Comparison of ENCODE assay signal across 26 cellular contexts in the genomic region with DNA sequence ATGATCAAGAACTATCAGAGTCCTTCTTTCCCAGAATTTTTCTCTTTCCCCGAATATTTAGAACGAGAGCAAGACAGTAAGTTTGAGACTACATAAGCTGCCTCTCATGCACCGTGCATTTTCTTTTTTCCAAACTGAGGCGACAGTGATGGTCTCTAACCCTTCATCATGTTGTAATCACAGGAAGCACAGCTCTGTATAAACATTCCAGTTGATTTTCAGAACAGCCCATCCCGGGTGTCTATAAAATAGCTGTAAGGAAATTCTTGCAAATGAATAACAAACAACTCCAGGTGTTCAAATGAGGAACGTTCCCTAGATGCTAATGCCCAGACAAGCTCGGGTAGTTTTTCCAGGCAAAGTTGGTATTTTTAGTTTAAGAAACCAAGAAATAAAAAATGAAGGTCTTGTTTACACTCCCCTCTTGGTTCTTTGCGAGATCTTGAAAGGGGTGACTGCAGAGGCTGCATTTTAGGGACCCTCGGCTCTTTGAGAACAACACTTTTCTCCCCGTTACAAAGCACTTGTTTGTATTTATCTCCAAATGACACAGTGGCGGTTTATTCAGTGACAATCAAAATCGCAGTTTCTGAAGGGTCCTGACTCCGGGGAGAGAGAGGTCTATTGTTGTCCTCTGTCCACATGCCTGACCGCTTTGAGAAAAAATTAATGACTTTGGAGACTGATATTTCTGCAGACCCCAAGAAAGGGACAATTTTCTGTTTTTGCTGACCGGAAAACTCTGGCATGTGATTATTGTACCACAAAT.
DNase-seq lines count a peak whose midpoint lies in the region; ATAC-seq, FAIRE-seq and TF ChIP-seq lines count a peak whose summit lies in the region.
"Had no signal": no experiment of that assay in that cellular context is flagged by ENCODE, and none has a peak within 500 bp of the region (broad histone marks: within the 10 kb centered on the region; RNA-seq: fewer than 3 reads in every experiment).

No MANE protein-coding gene starts in this region.

- TF ChIP-seq CTCF in A549 (IDR thresholded peaks at IDR 0.05) (no peak), dorsolateral prefrontal cortex (IDR thresholded peaks at IDR 0.05 in 54 of 56, conservative IDR thresholded peaks at IDR 0.05 in 2 of 56; ENCODE audit: low read depth in 1 of 56, partially characterized antibody in 56 of 56) (no peak)

- no peak overlapping the region for H2AK5ac ChIP-seq in neuronal stem cell (ENCODE audit: low read depth, low read length)

- no peak overlapping the region for H4K8ac ChIP-seq in neuronal stem cell (ENCODE audit: low read depth, low read length)

- H3K4ac ChIP-seq in neuronal stem cell (ENCODE audit: low read length) = no peak overlapping the region

- ATAC-seq in A549 = peak in 1 of 2 experiments; percentile 36; a peak in 3 of 6 replicates
- ATAC-seq in GM21528 (IDR thresholded peaks at IDR 0.05; ENCODE audit: low FRiP score, unreplicated experiment) = no peak
- ATAC-seq in GM21723 (IDR thresholded peaks at IDR 0.05; ENCODE audit: unreplicated experiment) = no peak
- ATAC-seq: GM12878 had no signal

- no peak overlapping the region for H4K91ac ChIP-seq in neuronal stem cell (ENCODE audit: low read depth, low read length, poor library complexity)

- H3K79me1 ChIP-seq in neuronal stem cell (ENCODE audit: low read depth, low read length) = no peaks in the 10 kb centered on the region

- H2BK5ac ChIP-seq in neuronal stem cell (ENCODE audit: low read length) = no peak overlapping the region

- H3K4me3 ChIP-seq in A549 (peak overlapping the region; percentile 30; the same call in 2 of the 3 replicates), MG63 (peak overlapping the region; percentile 20), dorsolateral prefrontal cortex (peak overlapping the region in 53 of 59 donors; percentile 1 to 56 (median 34)), neuronal stem cell (ENCODE audit: low read length in 2 of 2) (no peak overlapping the region)
- H3K4me3 ChIP-seq: GM12878, prostate gland had no signal

- H3K4me2 ChIP-seq in A549 = peak overlapping the region; percentile 89
- H3K4me2 ChIP-seq in neuronal stem cell (ENCODE audit: insufficient read depth, low read length, poor library complexity, severe bottlenecking) = no peak overlapping the region
- H3K4me2 ChIP-seq: KMS-11 had no signal

- H2BK120ac ChIP-seq in neuronal stem cell (ENCODE audit: low read depth, low read length) = no peak overlapping the region

- WGBS in A549 (ENCODE audit: missing lambda C conversion rate) = 14% methylated on average over 15 of the region's 15 CpGs
- WGBS in neuronal stem cell (ENCODE audit: extremely low coverage in 2 of 2, insufficient read length in 2 of 2, insufficient replicate concordance in 1 of 2), 2 donors = no CpG with 5 or more reads among the region's 15 CpGs

- H3K9me3 ChIP-seq in A549 (no peaks in the 10 kb centered on the region), MG63 (no peaks in the 10 kb centered on the region), neuronal stem cell (replicated peaks in 1 of 2; ENCODE audit: control insufficient read depth in 2 of 2, insufficient read depth in 1 of 2, low read depth in 1 of 2, low read length in 2 of 2) (no peaks in the 10 kb centered on the region)
- H3K9me3 ChIP-seq: esophagus squamous epithelium, prostate gland had no signal

- H3K36me3 ChIP-seq in MG63 = no peaks in the 10 kb centered on the region
- no peaks in the 10 kb centered on the region for H3K36me3 ChIP-seq in neuronal stem cell (replicated peaks in 1 of 2; ENCODE audit: control insufficient read depth in 2 of 2, insufficient read depth in 2 of 2, low read length in 2 of 2)
- H3K36me3 ChIP-seq: esophagus squamous epithelium, prostate gland had no signal

- H3K23ac ChIP-seq in neuronal stem cell (ENCODE audit: low read depth, low read length, poor library complexity) = no peak overlapping the region

- CTCF ChIA-PET in A549 (lab: Yijun Ruan, JAX) = interaction anchor here (1.1 kb wide), 1 partner anchor 14 kb away, joined by 3 read pairs; no protein-coding TSS in a partner anchor

- TF ChIP-seq RAD21 in A549 (conservative IDR thresholded peaks at IDR 0.05 in 1 of 2, IDR thresholded peaks at IDR 0.05 in 1 of 2) = no peak

- H2BK12ac ChIP-seq in neuronal stem cell (ENCODE audit: low read length) = no peak overlapping the region

- H3K9ac ChIP-seq in neuronal stem cell (ENCODE audit: low read depth, low read length, poor library complexity) = no peak overlapping the region
- H3K9ac ChIP-seq: KMS-11 had no signal

- no peak overlapping the region for H2BK15ac ChIP-seq in neuronal stem cell (ENCODE audit: low read length)

- FAIRE-seq in A549 (lab: Jason Lieb, UNC) = no peak
- FAIRE-seq: GM12878, RCC 7860, small intestine had no signal

- no peak overlapping the region for H3K18ac ChIP-seq in neuronal stem cell (ENCODE audit: low read length)

- no peaks in the 10 kb centered on the region for H3K27me3 ChIP-seq in MG63
- no peaks in the 10 kb centered on the region for H3K27me3 ChIP-seq in dorsolateral prefrontal cortex
- no peaks in the 10 kb centered on the region for H3K27me3 ChIP-seq in neuronal stem cell (ENCODE audit: control insufficient read depth in 3 of 3, insufficient read depth in 3 of 3, low read depth in 1 of 3, low read length in 3 of 3)

- H3K27ac ChIP-seq in A549 (peak overlapping the region; percentile 20 to 29; a peak in 4 of 6 replicates), dorsolateral prefrontal cortex (peak overlapping the region in 44 of 59 donors; percentile 1 to 88 (median 60)), neuronal stem cell (replicated peaks; ENCODE audit: low read length) (no peak overlapping the region)
- H3K27ac ChIP-seq: KMS-11, prostate gland had no signal

- POLR2A ChIA-PET in A549 (lab: Yijun Ruan, JAX) = no interaction called here

- TF ChIP-seq EP300 in A549 (IDR thresholded peaks at IDR 0.05) = no peak

- DNase-seq in A549 (ENCODE audit: low read depth in 1 of 2, low spot score in 1 of 2) = no peak
- no peak for DNase-seq in MG63
- no peak for DNase-seq in dorsolateral prefrontal cortex
- DNase-seq in neuronal stem cell (ENCODE audit: low spot score) = no peak
- no peak for DNase-seq in NCI-H2107 (lab: John Stamatoyannopoulos, UW)
- no peak for DNase-seq in NCI-H187 (lab: John Stamatoyannopoulos, UW)
- DNase-seq: activated CD4-positive, CD25-positive, alpha-beta regulatory T cell treated with anti-CD3 and anti-CD28 coated beads, Interleukin-2, amount 50 U/mL, for 72 hours; activated CD8-positive, alpha-beta memory T cell treated with anti-CD3 and anti-CD28 coated beads for 24 hours; activated naive CD4-positive, alpha-beta T cell treated with anti-CD3 and anti-CD28 coated beads, Interleukin-2, amount 50 U/mL, for 16 hours; activated T-cell treated with anti-CD3 and anti-CD28 coated beads, Interleukin-2, amount 50 U/mL, for 48 hours; aorta; effector CD8-positive, alpha-beta T cell; esophagus squamous epithelium; GOT3; MV-4-11; NCI-H1930; nephron progenitor cell; NK-92 treated with Interleukin-12 subunit alpha and Interleukin-12 subunit beta, amount 100 ng/mL, for 24 hours; small intestine; T-helper 9 cell had no signal

- H3K4me1 ChIP-seq in A549 (peaks cover 32% of the 10 kb centered on the region), neuronal stem cell (ENCODE audit: control insufficient read depth in 2 of 2, insufficient read depth in 1 of 2, low read depth in 1 of 2, low read length in 2 of 2) (peaks cover 0 to 13% of the 10 kb centered on the region in 2 donors)
- H3K4me1 ChIP-seq: prostate gland had no signal

- intact Hi-C loops in dorsolateral prefrontal cortex (cut with DNase I) = loop anchor here (2.0 to 5.0 kb wide), 3 partner anchors 34 to 99 kb away; partner anchors contain the start of gene NCK2 (in 1 of the 2)

- TF ChIP-seq POLR2A in A549 (IDR thresholded peaks at IDR 0.05; ENCODE audit: low read length) = no peak

- peak overlapping the region; percentile 38 for H2AFZ ChIP-seq in neuronal stem cell (ENCODE audit: low read length)

- no peak overlapping the region for H3K14ac ChIP-seq in neuronal stem cell (ENCODE audit: low read length)

TF ChIP-seq in A549, 52 proteins besides CTCF, POLR2A, EP300 and RAD21:
- TF ChIP-seq TFCP2L1 (CRISPR knock-in tag; IDR thresholded peaks at IDR 0.05) = no peak
- no peak for TF ChIP-seq ZFP36 (IDR thresholded peaks at IDR 0.05; ENCODE audit: borderline replicate concordance, partially characterized antibody)
- TF ChIP-seq CHD2 (IDR thresholded peaks at IDR 0.05; ENCODE audit: low read length, partially characterized antibody) = no peak
- no peak for TF ChIP-seq PHF8 (IDR thresholded peaks at IDR 0.05; ENCODE audit: borderline replicate concordance, low read depth)
- no peak for TF ChIP-seq POLR2AphosphoS2 (conservative IDR thresholded peaks at IDR 0.05; ENCODE audit: low read length)
- no peak for TF ChIP-seq ZNF302 (CRISPR knock-in tag; IDR thresholded peaks at IDR 0.05)
- no peak for TF ChIP-seq FOSL2 (IDR thresholded peaks at IDR 0.05)
- no peak for TF ChIP-seq FOSL2 (CRISPR knock-in tag; IDR thresholded peaks at IDR 0.05)
- no peak for TF ChIP-seq RFX5 (IDR thresholded peaks at IDR 0.05)
- no peak for TF ChIP-seq REST (IDR thresholded peaks at IDR 0.05)

Comparison
In these comparisons a context has a peak if more than half of its experiments do, and no peak if none do; other contexts are left out.
1. H3K4me3 ChIP-seq: peak in A549 (single experiment), MG63 (single experiment) and dorsolateral prefrontal cortex (53 of 59); none in neuronal stem cell (0 of 2).